In the genomic region with DNA sequence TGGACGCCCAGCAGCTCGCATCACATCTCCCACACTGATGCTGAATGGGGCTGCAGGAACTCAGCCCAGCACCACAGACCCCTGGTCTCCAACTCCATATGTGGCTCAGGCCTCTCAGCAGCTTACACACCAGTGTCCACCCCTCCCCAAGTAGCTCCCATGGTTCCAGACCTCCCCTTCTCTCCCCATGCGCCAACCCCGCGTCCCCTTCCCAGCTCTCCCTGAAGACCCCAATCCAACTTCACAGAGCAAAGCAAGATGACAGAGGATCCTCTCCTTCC, we compare ENCODE assay signal across 30 cellular contexts.
"Had no signal": no experiment of that assay in that cellular context is flagged by ENCODE, and none has a peak within 500 bp of the region (broad histone marks: within the 10 kb centered on the region; RNA-seq: fewer than 3 reads in every experiment).

No MANE protein-coding gene starts in this region.

- ATAC-seq: activated CD8-positive, alpha-beta memory T cell treated with anti-CD3 and anti-CD28 coated beads, Interleukin-2, amount 10 ng/mL, durations not matched to agents 7 days and 5 days; activated CD8-positive, alpha-beta T cell treated with anti-CD3 and anti-CD28 coated beads, Interleukin-2, amount 10 ng/mL, durations not matched to agents 7 days and 5 days; activated naive CD4-positive, alpha-beta T cell treated with anti-CD3 and anti-CD28 coated beads, Interleukin-2, amount 50 U/mL, for 72 hours; esophagus mucosa; foreskin keratinocyte; gastrocnemius medialis; WTC11 had no signal

- H3K9me3 Mint-ChIP-seq: activated CD4-positive, alpha-beta memory T cell treated with anti-CD3 and anti-CD28 coated beads for 36 hours; activated naive CD4-positive, alpha-beta T cell treated with anti-CD3 and anti-CD28 coated beads for 36 hours; activated naive CD4-positive, alpha-beta T cell treated with anti-CD3 and anti-CD28 coated beads, Interleukin-2, amount 50 U/mL, for 72 hours; activated naive CD8-positive, alpha-beta T cell treated with anti-CD3 and anti-CD28 coated beads, Interleukin-2, amount 10 ng/mL, durations not matched to agents 7 days and 5 days; activated T-helper 1 cell treated with anti-CD3 and anti-CD28 coated beads, Interleukin-12 subunit alpha, Interleukin-12 subunit beta, Interleukin-2, Interleukin-4 antibody, amounts not matched to agents 30 ng/mL and 10 ng/mL and 1 ng/mL, durations not matched to agents 14 hours and 24 hours and 36 hours; activated T-helper 2 cell treated with anti-CD3 and anti-CD28 coated beads, Interferon-gamma antibody, Interleukin-2, Interleukin-4, amounts not matched to agents 10 μg/mL and 5 μg/mL and 100 μg/mL, durations not matched to agents 14 hours and 24 hours and 36 hours; dendritic cell treated with granulocyte-macrophage colony-stimulating factor and Interleukin-4, amounts not matched to agents 40 ng/mL and 50 ng/mL, for 4 days; endodermal cell had no signal

- H3K9me3 ChIP-seq: ascending aorta, breast epithelium, colonic mucosa, gastrocnemius medialis had no signal

- H3K4me1 Mint-ChIP-seq: activated CD8-positive, alpha-beta memory T cell treated with anti-CD3 and anti-CD28 coated beads, Interleukin-2, amount 10 ng/mL, durations not matched to agents 7 days and 5 days; activated naive CD8-positive, alpha-beta T cell treated with anti-CD3 and anti-CD28 coated beads, Interleukin-2, amount 10 ng/mL, durations not matched to agents 7 days and 5 days had no signal

- H3K36me3 Mint-ChIP-seq: activated CD4-positive, alpha-beta memory T cell treated with anti-CD3 and anti-CD28 coated beads for 36 hours; activated CD8-positive, alpha-beta memory T cell treated with anti-CD3 and anti-CD28 coated beads, Interleukin-2, amount 10 ng/mL, durations not matched to agents 7 days and 5 days; activated naive CD4-positive, alpha-beta T cell treated with anti-CD3 and anti-CD28 coated beads, Interleukin-2, amount 50 U/mL, for 72 hours; activated naive CD8-positive, alpha-beta T cell treated with anti-CD3 and anti-CD28 coated beads, Interleukin-2, amount 10 ng/mL, durations not matched to agents 7 days and 5 days; brain; WTC11 had no signal

- H3K27ac Mint-ChIP-seq: activated CD4-positive, alpha-beta memory T cell treated with anti-CD3 and anti-CD28 coated beads for 36 hours; activated CD8-positive, alpha-beta memory T cell treated with anti-CD3 and anti-CD28 coated beads, Interleukin-2, amount 10 ng/mL, durations not matched to agents 7 days and 5 days; activated CD8-positive, alpha-beta T cell treated with anti-CD3 and anti-CD28 coated beads, Interleukin-2, amount 10 ng/mL, durations not matched to agents 7 days and 5 days; activated naive CD4-positive, alpha-beta T cell treated with anti-CD3 and anti-CD28 coated beads for 36 hours; activated naive CD4-positive, alpha-beta T cell treated with anti-CD3 and anti-CD28 coated beads, Interleukin-2, amount 50 U/mL, for 72 hours; activated naive CD8-positive, alpha-beta T cell treated with anti-CD3 and anti-CD28 coated beads, Interleukin-2, amount 10 ng/mL, durations not matched to agents 7 days and 5 days; activated T-helper 1 cell treated with anti-CD3 and anti-CD28 coated beads, Interleukin-12 subunit alpha, Interleukin-12 subunit beta, Interleukin-2, Interleukin-4 antibody, amounts not matched to agents 30 ng/mL and 10 ng/mL and 1 ng/mL, durations not matched to agents 14 hours and 24 hours and 36 hours; activated T-helper 2 cell treated with anti-CD3 and anti-CD28 coated beads, Interferon-gamma antibody, Interleukin-2, Interleukin-4, amounts not matched to agents 10 μg/mL and 5 μg/mL and 100 μg/mL, durations not matched to agents 14 hours and 24 hours and 36 hours; brain; dendritic cell treated with granulocyte-macrophage colony-stimulating factor and Interleukin-4, amounts not matched to agents 40 ng/mL and 50 ng/mL, for 4 days; endodermal cell; WTC11 had no signal

- DNase-seq: activated CD4-positive, alpha-beta memory T cell treated with anti-CD3 and anti-CD28 coated beads for 36 hours; activated CD4-positive, alpha-beta T cell treated with anti-CD3 and anti-CD28 coated beads for 48 hours; activated CD8-positive, alpha-beta memory T cell treated with anti-CD3 and anti-CD28 coated beads, Interleukin-2, amount 10 ng/mL, durations not matched to agents 7 days and 5 days; activated CD8-positive, alpha-beta memory T cell treated with anti-CD3 and anti-CD28 coated beads, Interleukin-2, amount 50 U/mL, for 4 hours; activated CD8-positive, alpha-beta T cell treated with anti-CD3 and anti-CD28 coated beads, Interleukin-2, amount 10 ng/mL, durations not matched to agents 7 days and 5 days; activated effector memory CD4-positive, alpha-beta T cell treated with anti-CD3 and anti-CD28 coated beads, Interleukin-2, amount 50 U/mL, for 16 hours; activated naive CD4-positive, alpha-beta T cell treated with anti-CD3 and anti-CD28 coated beads for 36 hours; activated naive CD8-positive, alpha-beta T cell treated with anti-CD3 and anti-CD28 coated beads, Interleukin-2, amount 10 ng/mL, durations not matched to agents 7 days and 5 days; activated T-cell treated with anti-CD3 and anti-CD28 coated beads, Interleukin-2, amount 50 U/mL, for 1 hour; activated T-cell treated with anti-CD3 and anti-CD28 coated beads, Interleukin-2, amount 50 U/mL, for 48 hours; central memory CD4-positive, alpha-beta T cell; cerebellar nuclear complex; colonic mucosa; dorsolateral prefrontal cortex; effector memory CD4-positive, alpha-beta T cell; endodermal cell; foreskin keratinocyte; gastrocnemius medialis; glutamatergic neuron; T-helper 1 cell; T-helper 2 cell had no signal

- H3K4me3 Mint-ChIP-seq: activated CD4-positive, alpha-beta memory T cell treated with anti-CD3 and anti-CD28 coated beads for 36 hours; activated CD8-positive, alpha-beta memory T cell treated with anti-CD3 and anti-CD28 coated beads, Interleukin-2, amount 10 ng/mL, durations not matched to agents 7 days and 5 days; activated CD8-positive, alpha-beta T cell treated with anti-CD3 and anti-CD28 coated beads, Interleukin-2, amount 10 ng/mL, durations not matched to agents 7 days and 5 days; activated naive CD4-positive, alpha-beta T cell treated with anti-CD3 and anti-CD28 coated beads for 36 hours; activated naive CD8-positive, alpha-beta T cell treated with anti-CD3 and anti-CD28 coated beads, Interleukin-2, amount 10 ng/mL, durations not matched to agents 7 days and 5 days; activated T-helper 1 cell treated with anti-CD3 and anti-CD28 coated beads, Interleukin-12 subunit alpha, Interleukin-12 subunit beta, Interleukin-2, Interleukin-4 antibody, amounts not matched to agents 30 ng/mL and 10 ng/mL and 1 ng/mL, durations not matched to agents 14 hours and 24 hours and 36 hours; brain; dendritic cell treated with granulocyte-macrophage colony-stimulating factor and Interleukin-4, amounts not matched to agents 40 ng/mL and 50 ng/mL, for 4 days; endodermal cell; WTC11 had no signal
